In genomic region chr17:2709173-2709661, GRCh38 we compare ENCODE assay signal across 8 cellular contexts. TPM values are rescaled to one million over a fixed set of nuclear protein-coding genes. Genes with fewer than 3 reads are reported as not detected.
DNase-seq lines count a peak whose midpoint lies in the region; ATAC-seq and TF ChIP-seq lines count a peak whose summit lies in the region.

No MANE protein-coding gene starts in this region.

- no peak overlapping the region for H2AFZ ChIP-seq in OCI-LY1 (ENCODE audit: low read length)

- H3K4me1 ChIP-seq in OCI-LY1 (ENCODE audit: insufficient read depth, low read length, severe bottlenecking) = peaks cover 42% of the 10 kb centered on the region
- peaks cover 26% of the 10 kb centered on the region for H3K4me1 ChIP-seq in effector memory CD4-positive, alpha-beta T cell (ENCODE audit: control insufficient read depth, insufficient read depth, low read length, poor library complexity, severe bottlenecking)

- H3K9ac ChIP-seq in OCI-LY1 (ENCODE audit: low read length) = peak overlapping the region; percentile 93

- no peaks in the 10 kb centered on the region for H3K27me3 ChIP-seq in OCI-LY1 (ENCODE audit: insufficient read depth, low read length)
- no peaks in the 10 kb centered on the region for H3K27me3 ChIP-seq in effector memory CD4-positive, alpha-beta T cell (replicated peaks; ENCODE audit: control insufficient read depth, insufficient read depth, low read length, poor library complexity, severe bottlenecking)

- H3K27ac ChIP-seq in OCI-LY1 (ENCODE audit: low read depth, low read length, poor library complexity, severe bottlenecking) = peak overlapping the region; percentile 70
- no peak overlapping the region for H3K27ac ChIP-seq in effector memory CD4-positive, alpha-beta T cell (ENCODE audit: insufficient read depth, low read length, poor library complexity, severe bottlenecking)

- H4K20me1 ChIP-seq in OCI-LY1 (ENCODE audit: insufficient read depth, low read length) = no peaks in the 10 kb centered on the region

- no peaks in the 10 kb centered on the region for H3K9me3 ChIP-seq in OCI-LY1 (ENCODE audit: low read length)
- H3K9me3 ChIP-seq in effector memory CD4-positive, alpha-beta T cell (ENCODE audit: control insufficient read depth, low read length) = no peaks in the 10 kb centered on the region

- H3K4me1 Mint-ChIP-seq in stimulated activated naive B cell treated with anti-CD40 and anti-IgM and Interleukin-4, amounts not matched to agents 10 μg/mL and 1 μg/mL and 100 μg/mL, for 72 hours = peaks cover 47 to 62% of the 10 kb centered on the region in 2 donors

- no peak for TF ChIP-seq CTCF in OCI-LY1 (IDR thresholded peaks at IDR 0.05; ENCODE audit: low read length)
- no peak for TF ChIP-seq CTCF in fibroblast of the aortic adventitia (IDR thresholded peaks at IDR 0.05; ENCODE audit: insufficient read depth, low read length)

- H3K27me3 Mint-ChIP-seq in stimulated activated naive B cell treated with anti-CD40 and anti-IgM and Interleukin-4, amounts not matched to agents 10 μg/mL and 1 μg/mL and 100 μg/mL, for 72 hours = no peaks in the 10 kb centered on the region

- H3K79me2 ChIP-seq in OCI-LY1 (ENCODE audit: insufficient read depth, low read length) = peaks cover 60% of the 10 kb centered on the region

- H3K36me3 ChIP-seq in OCI-LY1 (ENCODE audit: insufficient read depth, low read length) = peaks cover 12% of the 10 kb centered on the region; the same call in 1 of the 2 replicates
- H3K36me3 ChIP-seq in effector memory CD4-positive, alpha-beta T cell (ENCODE audit: control insufficient read depth, insufficient read depth, low read length) = peaks cover 7% of the 10 kb centered on the region

- DNase-seq in activated effector memory CD4-positive, alpha-beta T cell treated with anti-CD3 and anti-CD28 coated beads, Interleukin-2, amount 50 U/mL, for 16 hours = peak; percentile 63
- no peak for DNase-seq in activated effector memory CD4-positive, alpha-beta T cell treated with Interleukin-2 at 50 U/mL for 16 hours
- DNase-seq in fibroblast of the aortic adventitia (ENCODE audit: low read depth) = peak; percentile 32
- DNase-seq in stimulated activated naive B cell treated with anti-CD40 and anti-IgM and Interleukin-4, amounts not matched to agents 10 μg/mL and 1 μg/mL and 100 μg/mL, for 72 hours = peak; percentile 56
- DNase-seq in stimulated activated CD4-positive, alpha-beta T cell treated with anti-CD3 and anti-CD28 coated beads, Interleukin-4, amount 100 ng/mL, for 4 hours = no peak
- DNase-seq in effector memory CD4-positive, alpha-beta T cell = no peak
- no peak for DNase-seq in dedifferentiated amniotic fluid mesenchymal stem cell (ENCODE audit: extremely low spot score)

- ATAC-seq in stimulated activated naive B cell treated with anti-CD40 and anti-IgM and Interleukin-4, amounts not matched to agents 10 μg/mL and 1 μg/mL and 100 μg/mL, for 72 hours (replicated peaks) = peak in 1 of 2 donors; percentile 57

- H3F3A ChIP-seq in OCI-LY1 (ENCODE audit: insufficient read depth, low read length) = no peaks in the 10 kb centered on the region

- peaks cover 17 to 19% of the 10 kb centered on the region in 2 donors for H3K36me3 Mint-ChIP-seq in stimulated activated naive B cell treated with anti-CD40 and anti-IgM and Interleukin-4, amounts not matched to agents 10 μg/mL and 1 μg/mL and 100 μg/mL, for 72 hours

- H3K4me2 ChIP-seq in OCI-LY1 (ENCODE audit: low read length) = peak overlapping the region; percentile 88

- H3K9me2 ChIP-seq in OCI-LY1 (ENCODE audit: low read depth, low read length) = no peaks in the 10 kb centered on the region

- H3K27ac Mint-ChIP-seq in stimulated activated naive B cell treated with anti-CD40 and anti-IgM and Interleukin-4, amounts not matched to agents 10 μg/mL and 1 μg/mL and 100 μg/mL, for 72 hours = peak overlapping the region; percentile 87

- H3K4me3 ChIP-seq in OCI-LY1 (ENCODE audit: low read depth, low read length, poor library complexity, severe bottlenecking) (peak overlapping the region; percentile 99), fibroblast of the aortic adventitia (ENCODE audit: low read depth, low read length) (peak overlapping the region; percentile 81)
- no peak overlapping the region for H3K4me3 ChIP-seq in effector memory CD4-positive, alpha-beta T cell (ENCODE audit: insufficient read depth, low read depth, low read length, poor library complexity, severe bottlenecking)

- no peaks in the 10 kb centered on the region for H3K9me3 Mint-ChIP-seq in stimulated activated naive B cell treated with anti-CD40 and anti-IgM and Interleukin-4, amounts not matched to agents 10 μg/mL and 1 μg/mL and 100 μg/mL, for 72 hours

- H3K4me3 Mint-ChIP-seq in stimulated activated naive B cell treated with anti-CD40 and anti-IgM and Interleukin-4, amounts not matched to agents 10 μg/mL and 1 μg/mL and 100 μg/mL, for 72 hours = peak overlapping the region; percentile 86 to 89

RNA-seq across cellular contexts. Expression of gene CLUH, which starts 2.3 kb away (rescaled TPM):
- total RNA-seq in fibroblast of the aortic adventitia (ENCODE audit: low replicate concordance) = 17.1 and 39.1 TPM in 2 replicates

RNA-seq across cellular contexts. Expression of gene CCDC92B, which starts 40.2 kb away (rescaled TPM):
- total RNA-seq in fibroblast of the aortic adventitia (ENCODE audit: low replicate concordance) = not detected in 2 replicates

Comparison
In these comparisons a context has a peak if more than half of its experiments do, and no peak if none do; other contexts are left out.
1. DNase-seq: peak in activated effector memory CD4-positive, alpha-beta T cell treated with anti-CD3 and anti-CD28 coated beads, Interleukin-2, amount 50 U/mL, for 16 hours (single experiment), fibroblast of the aortic adventitia (single experiment) and stimulated activated naive B cell treated with anti-CD40 and anti-IgM and Interleukin-4, amounts not matched to agents 10 μg/mL and 1 μg/mL and 100 μg/mL, for 72 hours (single experiment); none in activated effector memory CD4-positive, alpha-beta T cell treated with Interleukin-2 at 50 U/mL for 16 hours (single experiment), stimulated activated CD4-positive, alpha-beta T cell treated with anti-CD3 and anti-CD28 coated beads, Interleukin-4, amount 100 ng/mL, for 4 hours (0 of 2), effector memory CD4-positive, alpha-beta T cell (0 of 3) and dedifferentiated amniotic fluid mesenchymal stem cell (single experiment).